Comparison of ENCODE assay signal across 8 cellular contexts in the genomic region with DNA sequence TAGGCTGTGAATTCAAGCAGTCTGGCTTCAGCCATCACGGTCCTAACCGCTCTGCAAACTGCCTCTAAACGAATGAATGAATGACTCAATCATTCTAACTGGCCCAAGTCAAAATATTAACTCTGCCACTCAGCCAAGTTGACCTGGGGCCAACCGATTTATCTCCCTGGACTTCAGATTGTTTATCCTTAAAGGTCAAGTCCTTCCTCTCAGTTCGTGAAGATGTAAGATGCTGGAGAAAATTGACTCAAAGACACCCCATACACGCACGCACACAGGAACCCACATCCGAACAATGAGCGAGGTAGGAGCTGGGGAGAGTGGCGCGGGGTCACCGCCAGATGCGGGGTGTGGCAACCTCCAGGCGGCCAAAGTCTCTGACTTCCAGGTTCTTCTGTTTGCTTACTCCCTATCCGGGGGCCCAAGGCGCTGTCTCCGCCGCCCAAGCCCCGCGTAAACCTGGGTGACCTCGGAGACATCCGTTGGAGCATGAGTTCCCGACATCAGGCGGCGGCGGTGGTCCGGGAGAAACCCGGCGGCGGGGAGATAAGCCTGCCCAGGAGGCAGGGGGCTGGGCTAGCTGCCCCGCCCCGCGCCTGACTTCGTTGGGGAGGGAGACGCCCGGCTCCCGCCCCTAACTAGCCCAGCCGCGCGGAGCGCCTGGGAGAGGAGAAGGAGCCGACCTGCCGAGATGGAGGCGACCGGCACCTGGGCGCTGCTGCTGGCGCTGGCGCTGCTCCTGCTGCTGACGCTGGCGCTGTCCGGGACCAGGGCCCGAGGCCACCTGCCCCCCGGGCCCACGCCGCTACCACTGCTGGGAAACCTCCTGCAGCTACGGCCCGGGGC. TPM values are rescaled to one million over a fixed set of nuclear protein-coding genes. Genes with fewer than 3 reads are reported as not detected.
DNase-seq lines count a peak whose midpoint lies in the region; ATAC-seq and TF ChIP-seq lines count a peak whose summit lies in the region.

A gene with protein sequence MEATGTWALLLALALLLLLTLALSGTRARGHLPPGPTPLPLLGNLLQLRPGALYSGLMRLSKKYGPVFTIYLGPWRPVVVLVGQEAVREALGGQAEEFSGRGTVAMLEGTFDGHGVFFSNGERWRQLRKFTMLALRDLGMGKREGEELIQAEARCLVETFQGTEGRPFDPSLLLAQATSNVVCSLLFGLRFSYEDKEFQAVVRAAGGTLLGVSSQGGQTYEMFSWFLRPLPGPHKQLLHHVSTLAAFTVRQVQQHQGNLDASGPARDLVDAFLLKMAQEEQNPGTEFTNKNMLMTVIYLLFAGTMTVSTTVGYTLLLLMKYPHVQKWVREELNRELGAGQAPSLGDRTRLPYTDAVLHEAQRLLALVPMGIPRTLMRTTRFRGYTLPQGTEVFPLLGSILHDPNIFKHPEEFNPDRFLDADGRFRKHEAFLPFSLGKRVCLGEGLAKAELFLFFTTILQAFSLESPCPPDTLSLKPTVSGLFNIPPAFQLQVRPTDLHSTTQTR (plus strand): TSS at position 646 of the 846 bp plus-strand sequence. CDS start 46 bp downstream, at position 692.

- peak; percentile 65 for DNase-seq in Daoy (ENCODE audit: low read depth)
- DNase-seq in Peyer's patch = peak in 2 of 3 donors; percentile 73 to 87
- DNase-seq in endothelial cell (ENCODE audit: low spot score) = peak; percentile 58
- DNase-seq in adrenal gland = no peak
- DNase-seq in NCI-H2196 treated with DMSO at 0.1 percent for 48 hours (lab: John Stamatoyannopoulos, UW; ENCODE audit: unreplicated experiment) = no peak
- DNase-seq in COR-L47 (lab: John Stamatoyannopoulos, UW) = no peak

- H3K4me3 ChIP-seq in Peyer's patch (peak within 1 kb of the TSS; percentile 16 to 70 (median 42)), adrenal gland (peak within 1 kb of the TSS in 1 of 4 donors; percentile 49)

- no peaks in the 10 kb centered on the region for H3K36me3 ChIP-seq in Peyer's patch
- H3K36me3 ChIP-seq in adrenal gland (replicated peaks in 1 of 2) = no peaks in the 10 kb centered on the region

- TF ChIP-seq POLR2A in Peyer's patch (IDR thresholded peaks at IDR 0.05) = peak; percentile 71 to 82
- no peak for TF ChIP-seq POLR2A in adrenal gland (IDR thresholded peaks at IDR 0.05)

- intact Hi-C loops in adrenal gland (cut with DNase I) = no loop called here

- H3K36me3 Mint-ChIP-seq in endothelial cell (ENCODE audit: low read depth, unreplicated experiment) (peaks cover 3% of the 10 kb centered on the region), nephron (ENCODE audit: low read depth) (no peaks in the 10 kb centered on the region)

- H3K9me3 ChIP-seq in Peyer's patch (no peaks in the 10 kb centered on the region), adrenal gland (replicated peaks in 1 of 3) (no peaks in the 10 kb centered on the region)

- H3K27ac ChIP-seq in Peyer's patch (peak within 1 kb of the TSS in 3 of 4 donors; percentile 60 to 72 (median 67)), adrenal gland (no peak within 1 kb of the TSS)

- H3K4me1 ChIP-seq in Peyer's patch = peaks cover 0 to 18% (median 0%) of the 10 kb centered on the region in 4 donors
- peaks cover 0 to 10% of the 10 kb centered on the region in 2 donors for H3K4me1 ChIP-seq in adrenal gland (replicated peaks in 1 of 2)

- 7 to 20% (median 9%) methylated on average over 6 to 57 of the region's 57 CpGs for WGBS in adrenal gland, 4 donors

- H3K27me3 Mint-ChIP-seq in endothelial cell (ENCODE audit: unreplicated experiment) = peaks cover 4% of the 10 kb centered on the region
- peaks cover 81% of the 10 kb centered on the region for H3K27me3 Mint-ChIP-seq in nephron (ENCODE audit: low read depth)

- no peak for ATAC-seq in HG03135 (IDR thresholded peaks at IDR 0.05; ENCODE audit: unreplicated experiment)

- TF ChIP-seq CTCF in Peyer's patch (IDR thresholded peaks at IDR 0.05) (peak in 2 of 6 experiments; percentile 9 to 16), endothelial cell (IDR thresholded peaks at IDR 0.05; ENCODE audit: unreplicated experiment) (no peak), nephron (IDR thresholded peaks at IDR 0.05; ENCODE audit: unreplicated experiment in 3 of 3) (no peak), adrenal gland (IDR thresholded peaks at IDR 0.05) (no peak)

- H3K4me3 Mint-ChIP-seq in endothelial cell (ENCODE audit: unreplicated experiment) = peak within 1 kb of the TSS; percentile 86
- peak within 1 kb of the TSS; percentile 7 to 74 (median 38) for H3K4me3 Mint-ChIP-seq in nephron

- H3K27ac Mint-ChIP-seq in endothelial cell (ENCODE audit: unreplicated experiment) = peak within 1 kb of the TSS; percentile 58
- no peak within 1 kb of the TSS for H3K27ac Mint-ChIP-seq in nephron

- H3K4me1 Mint-ChIP-seq in endothelial cell (ENCODE audit: unreplicated experiment) (peaks cover 20% of the 10 kb centered on the region), nephron (peaks cover 10% of the 10 kb centered on the region)

- H3K27me3 ChIP-seq in Peyer's patch (no peaks in the 10 kb centered on the region), adrenal gland (peaks cover 6% of the 10 kb centered on the region)

- no peaks in the 10 kb centered on the region for H3K9me3 Mint-ChIP-seq in endothelial cell (ENCODE audit: unreplicated experiment)
- no peaks in the 10 kb centered on the region for H3K9me3 Mint-ChIP-seq in nephron

RNA-seq across cellular contexts. Expression of the gene that starts here (rescaled TPM):
- total RNA-seq in Daoy (2014; rRNA removed; shearing (Covaris generic)) = 0.77 and 5.0 TPM in 2 replicates
- total RNA-seq in Peyer's patch = 100 to 1,000 TPM in 1 of 4 donors, 10 to 100 TPM in 2, 1 to 10 TPM in 1; 4.1 to 147 (median 67.1) TPM
- 17.5 TPM for total RNA-seq in endothelial cell (ENCODE audit: unreplicated experiment)
- total RNA-seq in adrenal gland = 1 to 10 TPM; 1.4 to 4.7 (median 2.2) TPM
- polyA plus RNA-seq in adrenal gland = 1 to 10 TPM in 2 of 3 donors, under 1 TPM in 1; 0.84 to 1.2 (median 1.2) TPM

Comparison
In these comparisons a context has a peak if more than half of its experiments do, and no peak if none do; other contexts are left out.
1. DNase-seq: peak in Daoy (single experiment), Peyer's patch (2 of 3) and endothelial cell (single experiment); none in adrenal gland (0 of 7), NCI-H2196 treated with DMSO at 0.1 percent for 48 hours (single experiment) and COR-L47 (single experiment).
2. H3K27ac ChIP-seq: peak in Peyer's patch (3 of 4); none in adrenal gland (0 of 5).
3. POLR2A ChIP-seq: peak in Peyer's patch (2 of 2); none in adrenal gland (0 of 2).